Comparison of ENCODE assay signal across 16 cellular contexts in the genomic region with DNA sequence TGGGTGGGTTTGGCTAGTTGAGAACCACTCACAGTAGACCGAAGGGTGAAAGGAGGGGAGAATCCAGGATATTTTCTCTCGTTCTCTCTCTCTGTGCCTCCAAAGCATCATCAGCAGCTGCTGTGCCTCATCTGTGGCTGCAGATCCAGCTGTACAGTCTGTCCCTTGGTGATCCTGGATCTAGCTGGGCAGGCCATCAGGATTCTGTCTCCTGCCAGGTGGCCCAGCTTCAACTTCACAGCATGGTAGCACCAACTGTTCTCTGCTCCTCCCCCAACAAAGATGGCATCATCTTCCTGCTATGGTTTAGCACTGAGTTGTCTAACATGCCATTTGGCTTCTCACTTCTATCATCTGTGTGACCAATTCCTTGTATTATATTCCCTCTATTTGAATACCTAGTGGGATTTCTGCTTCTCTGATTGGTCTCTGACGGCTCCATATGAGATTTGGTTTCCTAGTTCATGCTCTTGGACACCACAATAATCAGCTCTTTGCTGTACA.
"Had no signal": no experiment of that assay in that cellular context is flagged by ENCODE, and none has a peak within 500 bp of the region (broad histone marks: within the 10 kb centered on the region; RNA-seq: fewer than 3 reads in every experiment).

No MANE protein-coding gene starts in this region.

- H3K4me3 ChIP-seq: adrenal gland, breast epithelium, esophagus muscularis mucosa, hepatocyte, lower lobe of right lung, right atrium auricular region, skin epidermis, stomach, testis had no signal

- H3K4me1 ChIP-seq: adrenal gland, breast epithelium, right atrium auricular region, stomach, testis had no signal

- ATAC-seq: activated T-cell treated with anti-CD3 and anti-CD28 coated beads, Interleukin-2, amount 50 U/mL, for 72 hours; lower lobe of right lung had no signal

- H3K27me3 ChIP-seq: adrenal gland, breast epithelium, esophagus muscularis mucosa, right atrium auricular region, stomach, testis had no signal

- DNase-seq: activated CD4-positive, alpha-beta T cell treated with anti-CD3 and anti-CD28 coated beads for 1 hour; activated effector memory CD4-positive, alpha-beta T cell treated with anti-CD3 and anti-CD28 coated beads, Interleukin-2, amount 50 U/mL, for 16 hours; activated naive CD4-positive, alpha-beta T cell treated with anti-CD3 and anti-CD28 coated beads, Interleukin-2, amount 50 U/mL, for 16 hours; activated T-cell treated with anti-CD3 and anti-CD28 coated beads, Interleukin-2, amount 50 U/mL, for 72 hours; adrenal gland; cerebellar nuclear complex; effector memory CD4-positive, alpha-beta T cell; lower lobe of right lung; stomach; testis; WERI-Rb-1 had no signal

- H3K36me3 ChIP-seq: adrenal gland, breast epithelium, esophagus muscularis mucosa, lower lobe of right lung, right atrium auricular region, stomach, WERI-Rb-1 had no signal

- H3K27ac ChIP-seq: adrenal gland, breast epithelium, esophagus muscularis mucosa, hepatocyte, lower lobe of right lung, right atrium auricular region, skin epidermis, stomach, testis, WERI-Rb-1 had no signal

- H3K9me3 ChIP-seq: adrenal gland, breast epithelium, lower lobe of right lung, testis had no signal
